ENCODE assay signal across 9 cellular contexts in genomic region chr20:20744170-20744725, GRCh38. TPM values are rescaled to one million over a fixed set of nuclear protein-coding genes. Genes with fewer than 3 reads are reported as not detected.
A peak's percentile ranks its signal among the peaks of the same experiment; 100 is the strongest.
DNase-seq lines count a peak whose midpoint lies in the region; ATAC-seq and TF ChIP-seq lines count a peak whose summit lies in the region.
"Had no signal": no experiment of that assay in that cellular context is flagged by ENCODE, and none has a peak within 500 bp of the region (broad histone marks: within the 10 kb centered on the region; RNA-seq: fewer than 3 reads in every experiment).

No MANE protein-coding gene starts in this region.

- TF ChIP-seq CTCF in smooth muscle cell (IDR thresholded peaks at IDR 0.05; ENCODE audit: borderline replicate concordance, insufficient read depth, poor library complexity, severe bottlenecking), result no peak
- no peak for TF ChIP-seq CTCF in Calu3 (IDR thresholded peaks at IDR 0.05; ENCODE audit: unreplicated experiment)

- no peaks in the 10 kb centered on the region for H3K36me3 ChIP-seq in smooth muscle cell (ENCODE audit: low read depth)

- peak overlapping the region; percentile 86 for H2AFZ ChIP-seq in smooth muscle cell (ENCODE audit: low read depth)

- peak overlapping the region; percentile 55 for H3K27ac ChIP-seq in layer of hippocampus (ENCODE audit: low read depth, low read length)
- H3K27ac ChIP-seq in smooth muscle cell (ENCODE audit: low read depth), result peak overlapping the region; percentile 72

- H3K27ac Mint-ChIP-seq in Calu3 (ENCODE audit: unreplicated experiment), result no peak overlapping the region
- H3K27ac Mint-ChIP-seq in activated CD4-positive, alpha-beta memory T cell treated with anti-CD3 and anti-CD28 coated beads, Interleukin-2, amount 10 ng/mL, durations not matched to agents 7 days and 5 days, result no peak overlapping the region
- H3K27ac Mint-ChIP-seq: activated naive CD8-positive, alpha-beta T cell treated with anti-CD3 and anti-CD28 coated beads, Interleukin-2, amount 50 U/mL, for 24 hours had no signal

- no peaks in the 10 kb centered on the region for H3K9me3 ChIP-seq in smooth muscle cell (replicated peaks; ENCODE audit: low read depth)

- H3K4me1 Mint-ChIP-seq in Calu3 (ENCODE audit: low read depth, unreplicated experiment), result no peaks in the 10 kb centered on the region
- H3K4me1 Mint-ChIP-seq in activated CD4-positive, alpha-beta memory T cell treated with anti-CD3 and anti-CD28 coated beads, Interleukin-2, amount 10 ng/mL, durations not matched to agents 7 days and 5 days, result no peaks in the 10 kb centered on the region

- no peaks in the 10 kb centered on the region for H3K27me3 ChIP-seq in layer of hippocampus (ENCODE audit: control insufficient read depth, insufficient read depth, low read length)
- no peaks in the 10 kb centered on the region for H3K27me3 ChIP-seq in smooth muscle cell (ENCODE audit: low read depth)

- H3K9me3 Mint-ChIP-seq in Calu3 (ENCODE audit: low read depth, unreplicated experiment), result peaks cover 2% of the 10 kb centered on the region
- H3K9me3 Mint-ChIP-seq in activated CD4-positive, alpha-beta memory T cell treated with anti-CD3 and anti-CD28 coated beads, Interleukin-2, amount 10 ng/mL, durations not matched to agents 7 days and 5 days, result peaks cover 7% of the 10 kb centered on the region

- no peaks in the 10 kb centered on the region for H3F3A ChIP-seq in smooth muscle cell (ENCODE audit: low read depth)

- BruUV-seq in Calu3 (replicated peaks; lab: Mats Ljungman, UMichigan), result no TSS peak

- peak; percentile 81 for DNase-seq in NCI-H1092 (lab: John Stamatoyannopoulos, UW)
- peak; percentile 51 for DNase-seq in SHP77 treated with DMSO at 0.1 percent for 48 hours (lab: John Stamatoyannopoulos, UW)
- DNase-seq in smooth muscle cell (lab: John Stamatoyannopoulos, UW; ENCODE audit: unreplicated experiment), result no peak
- DNase-seq in central memory CD4-positive, alpha-beta T cell, result no peak
- no peak for DNase-seq in Calu3
- no peak for DNase-seq in activated CD4-positive, alpha-beta memory T cell treated with anti-CD3 and anti-CD28 coated beads, Interleukin-2, amount 10 ng/mL, durations not matched to agents 7 days and 5 days
- DNase-seq: activated naive CD8-positive, alpha-beta T cell treated with anti-CD3 and anti-CD28 coated beads, Interleukin-2, amount 50 U/mL, for 24 hours had no signal

- H3K4me3 Mint-ChIP-seq in Calu3 (ENCODE audit: low read depth, unreplicated experiment), result no peak overlapping the region
- no peak overlapping the region for H3K4me3 Mint-ChIP-seq in activated CD4-positive, alpha-beta memory T cell treated with anti-CD3 and anti-CD28 coated beads, Interleukin-2, amount 10 ng/mL, durations not matched to agents 7 days and 5 days
- H3K4me3 Mint-ChIP-seq: activated naive CD8-positive, alpha-beta T cell treated with anti-CD3 and anti-CD28 coated beads, Interleukin-2, amount 50 U/mL, for 24 hours had no signal

- POLR2A ChIA-PET in activated CD4-positive, alpha-beta memory T cell treated with anti-CD3 and anti-CD28 coated beads, Interleukin-2, amount 10 ng/mL, durations not matched to agents 7 days and 5 days (lab: Charles Lee), result no interaction called here

- no peak for ATAC-seq in HG03457 (IDR thresholded peaks at IDR 0.05; ENCODE audit: unreplicated experiment)
- ATAC-seq: activated naive CD8-positive, alpha-beta T cell treated with anti-CD3 and anti-CD28 coated beads, Interleukin-2, amount 50 U/mL, for 24 hours had no signal

- no peaks in the 10 kb centered on the region for H4K20me1 ChIP-seq in smooth muscle cell (ENCODE audit: low read depth)

- H3K27me3 Mint-ChIP-seq in Calu3 (ENCODE audit: unreplicated experiment), result no peaks in the 10 kb centered on the region
- H3K27me3 Mint-ChIP-seq in activated CD4-positive, alpha-beta memory T cell treated with anti-CD3 and anti-CD28 coated beads, Interleukin-2, amount 10 ng/mL, durations not matched to agents 7 days and 5 days, result peaks cover 20% of the 10 kb centered on the region

- peak overlapping the region; percentile 41 for H3K4me2 ChIP-seq in smooth muscle cell

- intact Hi-C loops in Calu3 (cut with micrococcal nuclease; ENCODE audit: unreplicated experiment), result no loop called here

- H3K79me2 ChIP-seq in smooth muscle cell (ENCODE audit: low read depth), result no peaks in the 10 kb centered on the region

- no peak overlapping the region for H3K4me3 ChIP-seq in smooth muscle cell

- H3K4me1 ChIP-seq in smooth muscle cell (ENCODE audit: low read depth), result peaks cover 16% of the 10 kb centered on the region

- CTCF ChIA-PET in Calu3 (lab: Charles Lee), result no interaction called here
- CTCF ChIA-PET in activated CD4-positive, alpha-beta memory T cell treated with anti-CD3 and anti-CD28 coated beads, Interleukin-2, amount 10 ng/mL, durations not matched to agents 7 days and 5 days (lab: Charles Lee), result no interaction called here

- peak overlapping the region; percentile 2 for H3K9ac ChIP-seq in smooth muscle cell (ENCODE audit: low read depth)

- 74% methylated on average over 5 of the region's 5 CpGs for WGBS in smooth muscle cell (ENCODE audit: low lambda C conversion rate)

- no peaks in the 10 kb centered on the region for H3K36me3 Mint-ChIP-seq in Calu3 (ENCODE audit: insufficient read depth, unreplicated experiment)
- H3K36me3 Mint-ChIP-seq in activated CD4-positive, alpha-beta memory T cell treated with anti-CD3 and anti-CD28 coated beads, Interleukin-2, amount 10 ng/mL, durations not matched to agents 7 days and 5 days (ENCODE audit: low read depth), result peaks cover 2% of the 10 kb centered on the region

RNA-seq across cellular contexts. Expression of gene RALGAPA2, which starts 31.8 kb away (rescaled TPM):
- total RNA-seq in smooth muscle cell (5.7 and 6.2 TPM in 2 replicates), Calu3 (2022) (26.3 and 28.5 TPM in 2 replicates)
- 2.8 and 3.5 TPM in 2 replicates for polyA plus RNA-seq in smooth muscle cell
- total RNA-seq in activated CD4-positive, alpha-beta memory T cell treated with anti-CD3 and anti-CD28 coated beads, Interleukin-2, amount 10 ng/mL, durations not matched to agents 7 days and 5 days, result 10 to 100 TPM; 16.5 to 20.6 TPM

Comparison
In these comparisons a context has a peak if more than half of its experiments do, and no peak if none do; other contexts are left out.
1. DNase-seq: peak in NCI-H1092 (single experiment) and SHP77 treated with DMSO at 0.1 percent for 48 hours (single experiment); none in smooth muscle cell (single experiment), central memory CD4-positive, alpha-beta T cell (single experiment), Calu3 (single experiment) and activated CD4-positive, alpha-beta memory T cell treated with anti-CD3 and anti-CD28 coated beads, Interleukin-2, amount 10 ng/mL, durations not matched to agents 7 days and 5 days (single experiment).